In genomic region chr12:95624544-95624943, GRCh38 we compare ENCODE assay signal across 16 cellular contexts.
DNase-seq lines count a peak whose midpoint lies in the region; FAIRE-seq and TF ChIP-seq lines count a peak whose summit lies in the region.
"Had no signal": no experiment of that assay in that cellular context is flagged by ENCODE, and none has a peak within 500 bp of the region (broad histone marks: within the 10 kb centered on the region; RNA-seq: fewer than 3 reads in every experiment).

No MANE protein-coding gene starts in this region.

- no peak overlapping the region for H4K5ac ChIP-seq in H9 (ENCODE audit: insufficient read length, low read depth, low read length)

- no peak overlapping the region for H3K18ac ChIP-seq in H9 (ENCODE audit: insufficient read length, low read depth, low read length)

- no peaks in the 10 kb centered on the region for H3K9me3 ChIP-seq in H9 (ENCODE audit: control insufficient read depth, low read depth, low read length)
- H3K9me3 ChIP-seq: thoracic aorta had no signal

- H3K4me3 ChIP-seq in bronchial epithelial cell (ENCODE audit: low read depth, low read length) = no peak overlapping the region
- H3K4me3 ChIP-seq: coronary artery, thoracic aorta had no signal

- no peak overlapping the region for H2BK15ac ChIP-seq in H9 (ENCODE audit: low read depth, low read length)

- H2AFZ ChIP-seq in H9 (ENCODE audit: low read length) = no peak overlapping the region

- H2BK12ac ChIP-seq in H9 (ENCODE audit: insufficient read length, low read depth, low read length) = peak overlapping the region; percentile 97

- FAIRE-seq in bronchial epithelial cell (lab: Jason Lieb, UNC) = no peak

- H3T11ph ChIP-seq in H9 (ENCODE audit: low read length) = no peak overlapping the region

- no CpG with 5 or more reads among the region's 7 CpGs for whole genome bisulfite sequencing in H9 (ENCODE audit: extremely low coverage, insufficient read length, low lambda C conversion rate)

- TF ChIP-seq CTCF in H9 (conservative IDR thresholded peaks at IDR 0.05) (no peak), bronchial epithelial cell (IDR thresholded peaks at IDR 0.05; ENCODE audit: insufficient read depth, low read length, severe bottlenecking) (no peak), progenitor cell of endocrine pancreas (IDR thresholded peaks at IDR 0.05; ENCODE audit: unreplicated experiment) (no peak)

- no peak overlapping the region for H2AK5ac ChIP-seq in H9 (ENCODE audit: insufficient read length, low read length)

- H3K23ac ChIP-seq in H9 (ENCODE audit: insufficient read length, low read depth, low read length) = no peak overlapping the region

- no peak overlapping the region for H4K91ac ChIP-seq in H9 (ENCODE audit: insufficient read length, low read depth, low read length)

- H3K4me2 ChIP-seq in H9 (ENCODE audit: insufficient read depth, insufficient read length, low read length) = no peak overlapping the region

- no peak overlapping the region for H3K56ac ChIP-seq in H9 (ENCODE audit: insufficient read length, low read depth, low read length)

- H3K36me3 Mint-ChIP-seq in H9 (ENCODE audit: insufficient read depth in 1 of 3, low read depth in 3 of 3) (no peaks in the 10 kb centered on the region), progenitor cell of endocrine pancreas (ENCODE audit: insufficient read depth) (no peaks in the 10 kb centered on the region)
- H3K36me3 Mint-ChIP-seq: mesothelial cell of epicardium had no signal

- H3K23me2 ChIP-seq in H9 (ENCODE audit: insufficient read length, low read depth, low read length, poor library complexity, severe bottlenecking) = no peaks in the 10 kb centered on the region

- no peak overlapping the region for H2BK20ac ChIP-seq in H9 (ENCODE audit: low read depth, low read length, poor library complexity, severe bottlenecking)

- H3K4me1 Mint-ChIP-seq in H9 = peaks cover 16 to 21% of the 10 kb centered on the region in 2 experiments
- H3K4me1 Mint-ChIP-seq in progenitor cell of endocrine pancreas (ENCODE audit: low read depth) = peaks cover 14% of the 10 kb centered on the region
- H3K4me1 Mint-ChIP-seq: mesothelial cell of epicardium had no signal

- no peak overlapping the region for H3K4ac ChIP-seq in H9 (ENCODE audit: low read depth, low read length)

- DNase-seq in H9 = no peak
- DNase-seq in bronchial epithelial cell (ENCODE audit: low read depth) = peak; percentile 54
- peak; percentile 34 for DNase-seq in iris pigment epithelial cell (ENCODE audit: low read depth)
- no peak for DNase-seq in progenitor cell of endocrine pancreas (ENCODE audit: low spot score, unreplicated experiment)
- DNase-seq in DMS 273 (lab: John Stamatoyannopoulos, UW; ENCODE audit: unreplicated experiment) = no peak
- DNase-seq in NCI-H187 (lab: John Stamatoyannopoulos, UW) = no peak
- no peak for DNase-seq in anterior cingulate cortex (lab: John Stamatoyannopoulos, UW)
- no peak for DNase-seq in midbrain (lab: John Stamatoyannopoulos, UW)
- DNase-seq: activated CD4-positive, alpha-beta T cell treated with anti-CD3 and anti-CD28 coated beads, Interleukin-2, amount 50 U/mL, for 4 hours; activated gamma-delta T cell treated with Interleukin-2 at 50 U/mL for 16 hours; MM.1S; NCI-H2227 treated with DMSO at 0.1 percent for 48 hours; T-helper 2 cell had no signal

- no peaks in the 10 kb centered on the region; the same call in 1 of the 2 replicates for H3K4me1 ChIP-seq in H9 (ENCODE audit: insufficient read depth, low read length)

- H3K79me1 ChIP-seq in H9 (ENCODE audit: insufficient read depth, low read depth, low read length, poor library complexity, severe bottlenecking) = no peaks in the 10 kb centered on the region

- H3K9ac ChIP-seq in H9 (ENCODE audit: extremely low read depth, insufficient read length, low read length) = no peak overlapping the region

- no peaks in the 10 kb centered on the region for H3K79me2 ChIP-seq in H9 (ENCODE audit: insufficient read depth, low read length)

- no peaks in the 10 kb centered on the region for H3K27me3 ChIP-seq in H9 (ENCODE audit: insufficient read depth, low read length)
- no peaks in the 10 kb centered on the region for H3K27me3 ChIP-seq in bronchial epithelial cell (ENCODE audit: control insufficient read depth, insufficient read depth, low read length)

- H3K27ac ChIP-seq in H9 (ENCODE audit: insufficient read length, low read depth, low read length) = no peak overlapping the region
- H3K27ac ChIP-seq: thoracic aorta had no signal

- H3K36me3 ChIP-seq in bronchial epithelial cell (ENCODE audit: control insufficient read depth, insufficient read depth, low read length) = no peaks in the 10 kb centered on the region
- H3K36me3 ChIP-seq: thoracic aorta had no signal

- no peak overlapping the region for H2BK5ac ChIP-seq in H9 (ENCODE audit: insufficient read length, low read length)

- H3K4me3 Mint-ChIP-seq in H9 = no peak overlapping the region
- H3K4me3 Mint-ChIP-seq in progenitor cell of endocrine pancreas (ENCODE audit: low read depth) = no peak overlapping the region
- H3K4me3 Mint-ChIP-seq: mesothelial cell of epicardium had no signal

- H3K27ac Mint-ChIP-seq in H9 (peak overlapping the region; percentile 70 to 93 (median 70); a peak in 4 of 7 replicates), progenitor cell of endocrine pancreas (peak overlapping the region; percentile 68)
- H3K27ac Mint-ChIP-seq: mesothelial cell of epicardium had no signal

- no peak overlapping the region for H2BK120ac ChIP-seq in H9 (ENCODE audit: low read depth, low read length, poor library complexity, severe bottlenecking)

- H3K27me3 Mint-ChIP-seq in H9 (ENCODE audit: low read depth) = no peaks in the 10 kb centered on the region
- no peaks in the 10 kb centered on the region for H3K27me3 Mint-ChIP-seq in progenitor cell of endocrine pancreas

- H4K8ac ChIP-seq in H9 (replicated peaks; ENCODE audit: insufficient read length, low read depth, low read length) = no peak overlapping the region

- H3K9me3 Mint-ChIP-seq in H9 = no peaks in the 10 kb centered on the region
- H3K9me3 Mint-ChIP-seq in progenitor cell of endocrine pancreas (ENCODE audit: low read depth) = no peaks in the 10 kb centered on the region
- H3K9me3 Mint-ChIP-seq: mesothelial cell of epicardium had no signal

- H4K20me1 ChIP-seq in H9 (ENCODE audit: control insufficient read depth, insufficient read depth, insufficient read length) = no peaks in the 10 kb centered on the region

- H3K14ac ChIP-seq in H9 (ENCODE audit: insufficient read depth, low read length) = no peak overlapping the region

Comparison
In these comparisons a context has a peak if more than half of its experiments do, and no peak if none do; other contexts are left out.
1. DNase-seq: peak in bronchial epithelial cell (single experiment) and iris pigment epithelial cell (single experiment); none in H9 (single experiment), progenitor cell of endocrine pancreas (single experiment), DMS 273 (single experiment), NCI-H187 (0 of 2), anterior cingulate cortex (0 of 58) and midbrain (single experiment).